Comparison of ENCODE assay signal across 8 cellular contexts in the genomic region with DNA sequence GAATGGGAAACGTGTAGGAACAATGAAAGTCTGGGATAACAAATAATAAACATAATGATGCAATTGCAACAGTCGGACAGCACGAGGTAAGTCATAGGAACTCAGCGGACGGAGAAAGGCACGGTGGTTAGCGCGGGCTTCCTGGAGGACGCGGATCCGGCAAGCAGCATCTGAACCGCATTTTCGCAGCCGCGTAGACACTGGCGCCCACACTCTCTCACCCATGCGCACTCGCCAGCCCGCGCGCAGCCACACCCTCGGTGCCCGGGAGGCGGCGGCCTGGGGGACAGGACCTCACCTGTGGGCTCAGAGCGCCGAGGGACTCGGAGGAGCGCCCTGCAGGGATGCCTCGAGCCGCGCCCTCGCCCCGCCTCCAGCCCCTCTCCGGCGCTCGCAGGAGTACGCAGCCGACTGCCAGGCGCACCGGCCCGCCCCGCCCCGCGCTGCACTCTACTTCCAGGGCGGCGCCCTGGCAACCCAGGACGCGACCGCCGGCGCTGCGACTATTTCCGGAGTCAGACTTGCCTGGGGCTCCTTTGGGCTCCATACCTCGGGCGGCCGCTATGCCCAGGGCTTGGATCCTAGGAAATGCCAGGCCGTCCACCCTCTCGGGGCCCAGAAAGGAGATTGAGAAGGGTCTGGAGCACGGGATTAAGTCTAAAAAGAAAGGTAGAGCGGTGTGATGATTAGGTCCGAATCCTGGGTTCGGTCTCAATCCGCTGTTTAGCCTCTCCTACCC. TPM values are rescaled to one million over a fixed set of nuclear protein-coding genes. Genes with fewer than 3 reads are reported as not detected.
DNase-seq lines count a peak whose midpoint lies in the region; ATAC-seq and TF ChIP-seq lines count a peak whose summit lies in the region.

A gene (minus strand): TSS at position 413 of the 739 bp plus-strand sequence. CDS start 13,805 bp downstream, outside the sequence.

- TF ChIP-seq CTCF in GM13976 (IDR thresholded peaks at IDR 0.05; ENCODE audit: borderline replicate concordance, control extremely low read depth, extremely low read depth, insufficient read depth, missing control alignments) (no peak), brain microvascular endothelial cell (IDR thresholded peaks at IDR 0.05; ENCODE audit: low read depth, low read length, missing control alignments) (peak; percentile 23)

- peak within 1 kb of the TSS; percentile 72 for H3K9ac ChIP-seq in iPS-18a (ENCODE audit: low read length)
- H3K9ac ChIP-seq in skeletal muscle tissue (ENCODE audit: low read depth in 1 of 3, low read length in 3 of 3), result peak within 1 kb of the TSS; percentile 44 to 83 (median 79)

- in situ Hi-C loops in GM13976 (cut with MboI; ENCODE audit: low sequenced_read_pairs, unreplicated experiment), result no loop called here
- in situ Hi-C loops in brain microvascular endothelial cell (cut with HindIII; ENCODE audit: low pct_ligation_motif_present, low sequenced_read_pairs), result no loop called here

- ATAC-seq in HG02885 (IDR thresholded peaks at IDR 0.05; ENCODE audit: poor library complexity, unreplicated experiment), result peak; percentile 88

- H3K27me3 ChIP-seq in brain microvascular endothelial cell (replicated peaks) (no peaks in the 10 kb centered on the region), iPS-18a (ENCODE audit: control insufficient read depth, insufficient read depth, low read length) (no peaks in the 10 kb centered on the region), skeletal muscle tissue (ENCODE audit: control insufficient read depth in 3 of 3, insufficient read depth in 3 of 3, low read length in 3 of 3) (peaks cover 0 to 2% (median 2%) of the 10 kb centered on the region in 3 donors)

- H3K4me1 ChIP-seq in iPS-18a (ENCODE audit: control insufficient read depth, low read depth, low read length), result peaks cover 3% of the 10 kb centered on the region
- peaks cover 4 to 6% (median 5%) of the 10 kb centered on the region in 3 donors for H3K4me1 ChIP-seq in skeletal muscle tissue (ENCODE audit: control insufficient read depth in 3 of 3, insufficient read depth in 3 of 3, low read length in 3 of 3)

- H3K36me3 ChIP-seq in brain microvascular endothelial cell (replicated peaks), result no peaks in the 10 kb centered on the region
- no peaks in the 10 kb centered on the region for H3K36me3 ChIP-seq in iPS-18a (ENCODE audit: control insufficient read depth, low read depth, low read length)
- no peaks in the 10 kb centered on the region for H3K36me3 ChIP-seq in skeletal muscle tissue (ENCODE audit: control insufficient read depth in 3 of 3, insufficient read depth in 3 of 3, low read length in 3 of 3)

- H3K27ac ChIP-seq in brain microvascular endothelial cell (peak within 1 kb of the TSS; percentile 37), iPS-18a (ENCODE audit: low read length) (peak within 1 kb of the TSS; percentile 55), skeletal muscle tissue (ENCODE audit: low read depth, low read length) (no peak within 1 kb of the TSS)

- peak within 1 kb of the TSS; percentile 85 for H3K4me3 ChIP-seq in brain microvascular endothelial cell (ENCODE audit: low read depth, low read length)
- H3K4me3 ChIP-seq in iPS-18a (ENCODE audit: low read length), result peak within 1 kb of the TSS; percentile 87
- peak within 1 kb of the TSS; percentile 90 to 95 (median 93) for H3K4me3 ChIP-seq in skeletal muscle tissue (ENCODE audit: low read length in 3 of 3)

- H3K9me3 ChIP-seq in iPS-18a (ENCODE audit: control insufficient read depth, low read depth, low read length), result no peaks in the 10 kb centered on the region
- H3K9me3 ChIP-seq in skeletal muscle tissue (ENCODE audit: control insufficient read depth in 3 of 3, low read length in 3 of 3), result no peaks in the 10 kb centered on the region

- DNase-seq in GM13976 (ENCODE audit: low spot score), result peak; percentile 98
- DNase-seq in NCI-H2107 (lab: John Stamatoyannopoulos, UW), result peak; percentile 51
- peak; percentile 91 for DNase-seq in UCSD-AML1 (lab: John Stamatoyannopoulos, UW; ENCODE audit: unreplicated experiment)
- DNase-seq in brain microvascular endothelial cell, result peak; percentile 85
- DNase-seq in cortex of kidney (lab: John Stamatoyannopoulos, UW), result no peak

RNA-seq across cellular contexts. Expression of the gene that starts here (rescaled TPM):
- total RNA-seq in skeletal muscle tissue, result 8.9 TPM
